In genomic region chr7:106022193-106022821, GRCh38 we compare ENCODE assay signal across 8 cellular contexts. TPM values are rescaled to one million over a fixed set of nuclear protein-coding genes. Genes with fewer than 3 reads are reported as not detected.
DNase-seq lines count a peak whose midpoint lies in the region; ATAC-seq and FAIRE-seq lines count a peak whose summit lies in the region.

No MANE protein-coding gene starts in this region.

- peak overlapping the region; percentile 2 for H3K27ac Mint-ChIP-seq in activated T-cell treated with anti-CD3 and anti-CD28 coated beads, Interleukin-2, amount 50 U/mL, for 72 hours

- FAIRE-seq in frontal cortex (lab: Jason Lieb, UNC): no peak

- H3K36me3 Mint-ChIP-seq in activated T-cell treated with anti-CD3 and anti-CD28 coated beads, Interleukin-2, amount 50 U/mL, for 72 hours (ENCODE audit: insufficient read depth in 2 of 2): no peaks in the 10 kb centered on the region

- H3K4me3 Mint-ChIP-seq in activated T-cell treated with anti-CD3 and anti-CD28 coated beads, Interleukin-2, amount 50 U/mL, for 72 hours: peak overlapping the region; percentile 40 to 71

- no peaks in the 10 kb centered on the region for H3K9me3 Mint-ChIP-seq in activated T-cell treated with anti-CD3 and anti-CD28 coated beads, Interleukin-2, amount 50 U/mL, for 72 hours

- H3K27me3 Mint-ChIP-seq in activated T-cell treated with anti-CD3 and anti-CD28 coated beads, Interleukin-2, amount 50 U/mL, for 72 hours (ENCODE audit: low read depth): no peaks in the 10 kb centered on the region

- H3K4me1 Mint-ChIP-seq in activated T-cell treated with anti-CD3 and anti-CD28 coated beads, Interleukin-2, amount 50 U/mL, for 72 hours (ENCODE audit: low read depth): peaks cover 67% of the 10 kb centered on the region

- intact Hi-C loops in cardiac septum (cut with DNase I): no loop called here

- DNase-seq in NCI-H510A treated with DMSO at 0.1 percent for 48 hours (lab: John Stamatoyannopoulos, UW) (peak; percentile 3), NCI-H510A (lab: John Stamatoyannopoulos, UW) (no peak), NCI-H2029 (lab: John Stamatoyannopoulos, UW) (peak; percentile 23), NCI-H1930 (lab: John Stamatoyannopoulos, UW) (no peak), cardiac septum (ENCODE audit: low spot score) (no peak), frontal cortex (ENCODE audit: low spot score in 2 of 2) (no peak)
- peak; percentile 76 to 88 for DNase-seq in activated T-cell treated with anti-CD3 and anti-CD28 coated beads, Interleukin-2, amount 50 U/mL, for 72 hours
- peak in 3 of 4 experiments; percentile 13 to 37 (median 14) for DNase-seq in stimulated activated CD4-positive, alpha-beta T cell treated with anti-CD3 and anti-CD28 coated beads, Interleukin-1b, Interleukin-23, amount 100 ng/mL, for 24 hours (ENCODE audit: low read depth in 4 of 4, low spot score in 1 of 4)

- peak; percentile 88 to 90 for ATAC-seq in activated T-cell treated with anti-CD3 and anti-CD28 coated beads, Interleukin-2, amount 50 U/mL, for 72 hours (replicated peaks in 1 of 2)

RNA-seq across cellular contexts. Expression of gene CDHR3, which starts 59.2 kb away (rescaled TPM):
- under 1 TPM; 0.51 to 0.79 TPM for total RNA-seq in activated T-cell treated with anti-CD3 and anti-CD28 coated beads, Interleukin-2, amount 50 U/mL, for 72 hours
- total RNA-seq in cardiac septum: 0.62 TPM
- 11.4 TPM for total RNA-seq in frontal cortex

Comparison
In these comparisons a context has a peak if more than half of its experiments do, and no peak if none do; other contexts are left out.
1. DNase-seq: peak in NCI-H510A treated with DMSO at 0.1 percent for 48 hours (single experiment), NCI-H2029 (single experiment), activated T-cell treated with anti-CD3 and anti-CD28 coated beads, Interleukin-2, amount 50 U/mL, for 72 hours (2 of 2) and stimulated activated CD4-positive, alpha-beta T cell treated with anti-CD3 and anti-CD28 coated beads, Interleukin-1b, Interleukin-23, amount 100 ng/mL, for 24 hours (3 of 4); none in NCI-H510A (single experiment), NCI-H1930 (0 of 2), cardiac septum (single experiment) and frontal cortex (0 of 2).